In the genomic region with DNA sequence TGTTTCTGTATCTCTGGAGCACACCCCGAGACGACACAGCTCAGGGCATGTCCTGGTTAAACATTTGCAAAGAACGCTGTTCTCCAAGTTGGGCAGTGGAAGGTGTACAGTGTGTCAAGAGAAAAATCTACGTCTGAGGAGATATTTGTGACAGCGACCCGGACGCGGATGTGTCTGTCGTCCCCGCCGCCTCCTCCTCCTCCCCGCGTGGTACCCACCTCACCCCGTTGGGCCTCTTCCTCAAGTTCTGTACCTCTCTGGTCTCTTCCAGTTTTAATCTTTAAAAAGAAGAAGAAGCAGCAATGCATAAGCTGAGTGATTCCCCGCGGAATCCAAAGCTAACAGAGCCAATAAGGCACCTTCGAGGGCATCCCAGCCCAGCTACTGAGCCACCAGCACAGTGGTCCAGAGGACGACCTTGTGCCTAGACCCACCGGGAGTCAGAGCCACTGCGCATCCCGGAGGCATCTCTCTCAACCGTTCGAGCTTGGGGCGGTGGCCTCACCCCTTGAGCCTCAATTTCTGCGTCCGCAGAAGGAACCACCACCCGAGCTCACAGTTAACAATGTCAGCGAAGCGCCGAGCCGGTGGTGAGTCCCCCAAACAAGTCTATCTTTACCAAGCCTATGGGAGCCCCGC, we compare ENCODE assay signal across 8 cellular contexts. TPM values are rescaled to one million over a fixed set of nuclear protein-coding genes. Genes with fewer than 3 reads are reported as not detected.
DNase-seq lines count a peak whose midpoint lies in the region; ATAC-seq and TF ChIP-seq lines count a peak whose summit lies in the region.

No MANE protein-coding gene starts in this region.

- H2AK5ac ChIP-seq in neuronal stem cell (ENCODE audit: low read depth, low read length) = no peak overlapping the region

- no peak overlapping the region for H2BK12ac ChIP-seq in neuronal stem cell (ENCODE audit: low read length)

- H3K4ac ChIP-seq in neuronal stem cell (ENCODE audit: low read length) = no peak overlapping the region

- peak overlapping the region; percentile 80 for H3K4me2 ChIP-seq in neuronal stem cell (ENCODE audit: insufficient read depth, low read length, poor library complexity, severe bottlenecking)

- DNase-seq in AG08395 (ENCODE audit: low spot score) = peak; percentile 24
- DNase-seq in HL-60 (ENCODE audit: low read depth in 1 of 2, low spot score in 1 of 2) = peak in 1 of 2 experiments; percentile 54
- DNase-seq in activated CD4-positive, alpha-beta T cell treated with anti-CD3 and anti-CD28 coated beads, Interleukin-2, amount 50 U/mL, for 48 hours = peak; percentile 37 to 44
- DNase-seq in esophagus muscularis mucosa (ENCODE audit: extremely low spot score) = no peak
- no peak for DNase-seq in neuronal stem cell (ENCODE audit: low spot score)
- DNase-seq in globus pallidus (ENCODE audit: low spot score) = no peak
- DNase-seq in SKM-1 (lab: John Stamatoyannopoulos, UW; ENCODE audit: unreplicated experiment) = no peak

- no peak overlapping the region for H4K8ac ChIP-seq in neuronal stem cell (ENCODE audit: low read depth, low read length)

- no peak overlapping the region for H4K91ac ChIP-seq in neuronal stem cell (ENCODE audit: low read depth, low read length, poor library complexity)

- no peak for TF ChIP-seq EP300 in esophagus muscularis mucosa (IDR thresholded peaks at IDR 0.05)

- H2AFZ ChIP-seq in neuronal stem cell (ENCODE audit: low read length) = peak overlapping the region; percentile 92

- no peak overlapping the region for H2BK15ac ChIP-seq in neuronal stem cell (ENCODE audit: low read length)

- H2BK120ac ChIP-seq in neuronal stem cell (ENCODE audit: low read depth, low read length) = no peak overlapping the region

- H3K4me3 ChIP-seq in HL-60 (replicated peaks; ENCODE audit: insufficient read depth, low read length) (peak overlapping the region; percentile 100), esophagus muscularis mucosa (peak overlapping the region; percentile 90 to 98 (median 94)), neuronal stem cell (ENCODE audit: low read length in 2 of 2) (peak overlapping the region; percentile 79 to 95)

- TF ChIP-seq POLR2A in esophagus muscularis mucosa (IDR thresholded peaks at IDR 0.05; ENCODE audit: low read depth) = no peak

- no peaks in the 10 kb centered on the region for H3K27me3 ChIP-seq in HL-60 (ENCODE audit: insufficient read depth, poor library complexity, severe bottlenecking)
- no peaks in the 10 kb centered on the region for H3K27me3 ChIP-seq in esophagus muscularis mucosa
- no peaks in the 10 kb centered on the region for H3K27me3 ChIP-seq in neuronal stem cell (ENCODE audit: control insufficient read depth in 3 of 3, insufficient read depth in 3 of 3, low read depth in 1 of 3, low read length in 3 of 3)

- H3K4me1 ChIP-seq in esophagus muscularis mucosa (peaks cover 23 to 56% (median 48%) of the 10 kb centered on the region in 4 donors), neuronal stem cell (ENCODE audit: control insufficient read depth in 2 of 2, insufficient read depth in 1 of 2, low read depth in 1 of 2, low read length in 2 of 2) (peaks cover 4 to 7% of the 10 kb centered on the region in 2 donors)

- H3K9ac ChIP-seq in neuronal stem cell (ENCODE audit: low read depth, low read length, poor library complexity) = peak overlapping the region; percentile 94

- peak overlapping the region; percentile 96 for H3K23ac ChIP-seq in neuronal stem cell (ENCODE audit: low read depth, low read length, poor library complexity)

- H3K36me3 ChIP-seq in esophagus muscularis mucosa = peaks cover 24 to 37% (median 33%) of the 10 kb centered on the region in 4 donors
- H3K36me3 ChIP-seq in neuronal stem cell (replicated peaks in 1 of 2; ENCODE audit: control insufficient read depth in 2 of 2, insufficient read depth in 2 of 2, low read length in 2 of 2) = peaks cover 7 to 44% of the 10 kb centered on the region in 2 donors

- peaks cover 8% of the 10 kb centered on the region for H3K79me1 ChIP-seq in neuronal stem cell (ENCODE audit: low read depth, low read length)

- WGBS in esophagus muscularis mucosa = 4% methylated on average over 24 of the region's 32 CpGs
- no CpG with 5 or more reads among the region's 32 CpGs for WGBS in neuronal stem cell (ENCODE audit: extremely low coverage in 2 of 2, insufficient read length in 2 of 2, insufficient replicate concordance in 1 of 2), 2 donors

- no peak overlapping the region for H2BK5ac ChIP-seq in neuronal stem cell (ENCODE audit: low read length)

- H3K27ac ChIP-seq in HL-60 (replicated peaks) = peak overlapping the region; percentile 76
- peak overlapping the region; percentile 92 to 98 (median 97) for H3K27ac ChIP-seq in esophagus muscularis mucosa (replicated peaks in 1 of 4)
- no peak overlapping the region for H3K27ac ChIP-seq in neuronal stem cell (replicated peaks; ENCODE audit: low read length)

- H3K14ac ChIP-seq in neuronal stem cell (ENCODE audit: low read length) = peak overlapping the region; percentile 10

- peak overlapping the region; percentile 65 for H3K18ac ChIP-seq in neuronal stem cell (ENCODE audit: low read length)

- intact Hi-C loops in esophagus muscularis mucosa (cut with DNase I) = no loop called here

- ATAC-seq in GM19455 (IDR thresholded peaks at IDR 0.05; ENCODE audit: unreplicated experiment) = peak; percentile 31

- TF ChIP-seq CTCF in HL-60 (IDR thresholded peaks at IDR 0.05; ENCODE audit: insufficient read depth, low read length) (no peak), esophagus muscularis mucosa (IDR thresholded peaks at IDR 0.05) (no peak)

- H3K9me3 ChIP-seq in esophagus muscularis mucosa = no peaks in the 10 kb centered on the region
- H3K9me3 ChIP-seq in neuronal stem cell (replicated peaks in 1 of 2; ENCODE audit: control insufficient read depth in 2 of 2, insufficient read depth in 1 of 2, low read depth in 1 of 2, low read length in 2 of 2) = no peaks in the 10 kb centered on the region

RNA-seq across cellular contexts. Expression of a gene that starts 0.5 kb away (rescaled TPM):
- total RNA-seq in esophagus muscularis mucosa = 100 to 1,000 TPM in 1 of 4 donors, 10 to 100 TPM in 3; 47.3 to 139 (median 62.6) TPM
- polyA plus RNA-seq in neuronal stem cell (2013, experiment 1 of 2) = 37.6 TPM
- polyA plus RNA-seq in neuronal stem cell (2013, experiment 2 of 2) = 36.0 TPM

RNA-seq across cellular contexts. Expression of a gene that starts 0.7 kb away (rescaled TPM):
- 10 to 100 TPM; 31.1 to 45.3 (median 38.7) TPM for total RNA-seq in esophagus muscularis mucosa
- polyA plus RNA-seq in neuronal stem cell (2013, experiment 1 of 2) = 11.8 TPM
- 10.9 TPM for polyA plus RNA-seq in neuronal stem cell (2013, experiment 2 of 2)

RNA-seq across cellular contexts. Expression of a gene that starts 10.7 kb away (rescaled TPM):
- 10 to 100 TPM; 29.7 to 46.4 (median 34.4) TPM for total RNA-seq in esophagus muscularis mucosa
- polyA plus RNA-seq in neuronal stem cell (2013, experiment 1 of 2) = 28.2 TPM
- 27.2 TPM for polyA plus RNA-seq in neuronal stem cell (2013, experiment 2 of 2)

RNA-seq across cellular contexts. Expression of a gene that starts 31.6 kb away (rescaled TPM):
- total RNA-seq in esophagus muscularis mucosa = 10 to 100 TPM; 24.5 to 29.0 (median 26.0) TPM
- polyA plus RNA-seq in neuronal stem cell (2013, experiment 1 of 2) = 7.8 TPM
- 9.0 TPM for polyA plus RNA-seq in neuronal stem cell (2013, experiment 2 of 2)

Comparison
In these comparisons a context has a peak if more than half of its experiments do, and no peak if none do; other contexts are left out.
1. DNase-seq: peak in AG08395 (single experiment) and activated CD4-positive, alpha-beta T cell treated with anti-CD3 and anti-CD28 coated beads, Interleukin-2, amount 50 U/mL, for 48 hours (2 of 2); none in esophagus muscularis mucosa (single experiment), neuronal stem cell (single experiment), globus pallidus (single experiment) and SKM-1 (single experiment).
2. Peak in every context shown above with its lines, with median percentiles within 50 percentile points of each other: H3K4me3 ChIP-seq.